9 cellular contexts compared by ENCODE assay signal in genomic region chr17:35763767-35764122, GRCh38. TPM values are rescaled to one million over a fixed set of nuclear protein-coding genes. Genes with fewer than 3 reads are reported as not detected.
DNase-seq lines count a peak whose midpoint lies in the region; ATAC-seq and TF ChIP-seq lines count a peak whose summit lies in the region.
"Had no signal": no experiment of that assay in that cellular context is flagged by ENCODE, and none has a peak within 500 bp of the region (broad histone marks: within the 10 kb centered on the region; RNA-seq: fewer than 3 reads in every experiment).

No MANE protein-coding gene starts in this region.

- H3K9ac ChIP-seq in mesenchymal stem cell (ENCODE audit: low read length), result peak overlapping the region; percentile 53

- H2BK12ac ChIP-seq in mesenchymal stem cell (ENCODE audit: low read length in 2 of 2), result no peak overlapping the region

- peaks cover 12% of the 10 kb centered on the region for H3K4me1 Mint-ChIP-seq in activated naive CD8-positive, alpha-beta T cell treated with anti-CD3 and anti-CD28 coated beads, Interleukin-2, amount 50 U/mL, for 24 hours

- in situ Hi-C loops in transverse colon (cut with MboI; ENCODE audit: low pct_ligation_motif_present in 1 of 4, low pct_unique_long_range_greater_than_20kb in 1 of 4, low sequenced_read_pairs in 3 of 4), result loop anchor here in 1 of 4 donors (10.0 kb wide), 1 partner anchor 51 kb away; no protein-coding TSS in a partner anchor

- H3K23ac ChIP-seq in mesenchymal stem cell (ENCODE audit: low read length in 2 of 2), result no peak overlapping the region

- H3K4me3 Mint-ChIP-seq in activated naive CD8-positive, alpha-beta T cell treated with anti-CD3 and anti-CD28 coated beads, Interleukin-2, amount 50 U/mL, for 24 hours, result peak overlapping the region; percentile 83

- peaks cover 3% of the 10 kb centered on the region for H3K27me3 Mint-ChIP-seq in activated naive CD8-positive, alpha-beta T cell treated with anti-CD3 and anti-CD28 coated beads, Interleukin-2, amount 50 U/mL, for 24 hours

- TF ChIP-seq EP300 in transverse colon (IDR thresholded peaks at IDR 0.05; ENCODE audit: low read depth), result no peak

- no peak overlapping the region for H3K27ac ChIP-seq in cardiac muscle cell
- no peak overlapping the region for H3K27ac ChIP-seq in mesenchymal stem cell (ENCODE audit: low read length, poor library complexity, severe bottlenecking)
- peak overlapping the region; percentile 35 to 78 (median 66) for H3K27ac ChIP-seq in transverse colon

- no peaks in the 10 kb centered on the region for H3K36me3 ChIP-seq in cardiac muscle cell
- H3K36me3 ChIP-seq in mesenchymal stem cell (ENCODE audit: control insufficient read depth in 1 of 2, insufficient read depth in 2 of 2, low read depth in 1 of 2, low read length in 2 of 2), result no peaks in the 10 kb centered on the region
- no peaks in the 10 kb centered on the region for H3K36me3 ChIP-seq in transverse colon

- H3K79me1 ChIP-seq in mesenchymal stem cell (replicated peaks; ENCODE audit: low read length, poor library complexity, severe bottlenecking), result no peaks in the 10 kb centered on the region

- H2BK5ac ChIP-seq in mesenchymal stem cell (ENCODE audit: low read depth, low read length, poor library complexity, severe bottlenecking), result no peak overlapping the region

- TF ChIP-seq CTCF in cardiac muscle cell (IDR thresholded peaks at IDR 0.05; ENCODE audit: low read depth, low read length) (no peak), transverse colon (IDR thresholded peaks at IDR 0.05) (no peak)

- intact Hi-C loops in cardiac septum (cut with DNase I) (loop anchor here (1.0 kb wide), 1 partner anchor 41 kb away; no protein-coding TSS in a partner anchor), transverse colon (cut with DNase I; ENCODE audit: low total_unique reads) (loop anchor here (1.0 kb wide), 1 partner anchor 41 kb away; no protein-coding TSS in a partner anchor)

- H3K4me3 ChIP-seq in cardiac muscle cell, result peak overlapping the region; percentile 43
- H3K4me3 ChIP-seq in mesenchymal stem cell (ENCODE audit: insufficient read depth in 1 of 2, low read depth in 1 of 2, low read length in 2 of 2), result peak overlapping the region; percentile 5 to 66
- H3K4me3 ChIP-seq in transverse colon, result peak overlapping the region in 3 of 4 donors; percentile 37 to 54 (median 44)

- peaks cover 7% of the 10 kb centered on the region for H3K27me3 ChIP-seq in cardiac muscle cell
- H3K27me3 ChIP-seq in mesenchymal stem cell (ENCODE audit: control insufficient read depth in 1 of 2, insufficient read depth in 1 of 2, low read length in 2 of 2), result peaks cover 29 to 76% of the 10 kb centered on the region in 2 experiments
- no peaks in the 10 kb centered on the region for H3K27me3 ChIP-seq in transverse colon

- no peak overlapping the region for H3K14ac ChIP-seq in mesenchymal stem cell (ENCODE audit: low read length in 2 of 2)

- 35% methylated on average over 16 of the region's 17 CpGs for WGBS in mesenchymal stem cell
- WGBS in transverse colon (ENCODE audit: low coverage in 1 of 2), 2 donors, result 22 to 28% methylated on average over 7 to 17 of the region's 17 CpGs

- no peak overlapping the region for H3K4ac ChIP-seq in mesenchymal stem cell (ENCODE audit: low read depth in 1 of 2, low read length in 2 of 2)

- ATAC-seq in activated naive CD8-positive, alpha-beta T cell treated with anti-CD3 and anti-CD28 coated beads, Interleukin-2, amount 50 U/mL, for 24 hours, result no peak
- no peak for ATAC-seq in activated CD4-positive, CD25-positive, alpha-beta regulatory T cell treated with anti-CD3 and anti-CD28 coated beads, Interleukin-2, amount 50 U/mL, for 24 hours

- no peak overlapping the region for H2AK5ac ChIP-seq in mesenchymal stem cell (ENCODE audit: low read length, severe bottlenecking)

- DNase-seq in cardiac muscle cell (ENCODE audit: low read depth in 1 of 2, low spot score in 1 of 2), result no peak
- DNase-seq in cardiac septum (ENCODE audit: low spot score), result no peak
- no peak for DNase-seq in activated naive CD8-positive, alpha-beta T cell treated with anti-CD3 and anti-CD28 coated beads, Interleukin-2, amount 50 U/mL, for 24 hours
- no peak for DNase-seq in mesenchymal stem cell
- no peak for DNase-seq in transverse colon
- DNase-seq in NK-92 treated with Interleukin-12 subunit alpha and Interleukin-12 subunit beta, amount 100 ng/mL, for 24 hours (lab: John Stamatoyannopoulos, UW), result no peak
- DNase-seq in GM19238 (ENCODE audit: insufficient read length, low spot score), result no peak

- no peak overlapping the region for H2AFZ ChIP-seq in mesenchymal stem cell (ENCODE audit: low read depth, low read length)

- no peak for TF ChIP-seq POLR2A in transverse colon (IDR thresholded peaks at IDR 0.05)

- H3K4me2 ChIP-seq in mesenchymal stem cell (ENCODE audit: low read length, poor library complexity, severe bottlenecking), result peak overlapping the region; percentile 60

- no peak overlapping the region for H2BK120ac ChIP-seq in mesenchymal stem cell (ENCODE audit: low read depth, low read length)

- no peaks in the 10 kb centered on the region for H3K4me1 ChIP-seq in cardiac muscle cell (ENCODE audit: low read depth)
- peaks cover 16% of the 10 kb centered on the region for H3K4me1 ChIP-seq in mesenchymal stem cell (ENCODE audit: control insufficient read depth, insufficient read depth, low read depth, low read length)
- H3K4me1 ChIP-seq in transverse colon, result peaks cover 9 to 20% (median 19%) of the 10 kb centered on the region in 4 donors

- no peaks in the 10 kb centered on the region for H3K36me3 Mint-ChIP-seq in activated naive CD8-positive, alpha-beta T cell treated with anti-CD3 and anti-CD28 coated beads, Interleukin-2, amount 50 U/mL, for 24 hours (ENCODE audit: low read depth)

- H3K9me3 ChIP-seq in cardiac muscle cell (ENCODE audit: low read depth) (no peaks in the 10 kb centered on the region), mesenchymal stem cell (ENCODE audit: control insufficient read depth, low read length) (no peaks in the 10 kb centered on the region), transverse colon (no peaks in the 10 kb centered on the region)

- no peak overlapping the region for H2BK15ac ChIP-seq in mesenchymal stem cell (ENCODE audit: low read depth, poor library complexity, severe bottlenecking)

- H4K8ac ChIP-seq in mesenchymal stem cell (ENCODE audit: low read length), result no peak overlapping the region

- H4K91ac ChIP-seq in mesenchymal stem cell (ENCODE audit: low read length), result no peak overlapping the region

- no peaks in the 10 kb centered on the region for H3K9me3 Mint-ChIP-seq in activated naive CD8-positive, alpha-beta T cell treated with anti-CD3 and anti-CD28 coated beads, Interleukin-2, amount 50 U/mL, for 24 hours

- no peak overlapping the region for H3K18ac ChIP-seq in mesenchymal stem cell (ENCODE audit: low read depth in 1 of 2, low read length in 2 of 2)

- H3K27ac Mint-ChIP-seq in activated naive CD8-positive, alpha-beta T cell treated with anti-CD3 and anti-CD28 coated beads, Interleukin-2, amount 50 U/mL, for 24 hours, result no peak overlapping the region

RNA-seq across cellular contexts. Expression of gene C17orf50, which starts 3.1 kb away (rescaled TPM):
- 0.21 and 0.74 TPM in 2 replicates for total RNA-seq in cardiac muscle cell
- 0.51 and 1.2 TPM in 2 replicates for polyA plus RNA-seq in cardiac muscle cell
- total RNA-seq in cardiac septum, result not detected
- polyA plus RNA-seq in mesenchymal stem cell (2013, experiment 1 of 2), result not detected
- polyA plus RNA-seq in mesenchymal stem cell (2013, experiment 2 of 2), result not detected
- total RNA-seq in transverse colon, result not detected
- total RNA-seq: H4 had no signal

RNA-seq across cellular contexts. Expression of gene GAS2L2, which starts 10.7 kb away (rescaled TPM):
- total RNA-seq in cardiac muscle cell (0.18 TPM in 1 of 2 replicates, not detected in the other), cardiac septum (0.08 TPM), transverse colon (not detected)
- 0.11 TPM in 1 of 2 replicates, not detected in the other for polyA plus RNA-seq in cardiac muscle cell
- polyA plus RNA-seq in mesenchymal stem cell (2013, experiment 1 of 2), result not detected
- not detected for polyA plus RNA-seq in mesenchymal stem cell (2013, experiment 2 of 2)

RNA-seq across cellular contexts. Expression of gene MMP28, which starts 31.7 kb away (rescaled TPM):
- 0.39 TPM in 1 of 2 replicates, not detected in the other for total RNA-seq in cardiac muscle cell
- 0.84 and 0.94 TPM in 2 replicates for polyA plus RNA-seq in cardiac muscle cell
- total RNA-seq in cardiac septum, result 1.2 TPM
- 4.8 TPM for polyA plus RNA-seq in mesenchymal stem cell (2013, experiment 1 of 2)
- 4.7 TPM for polyA plus RNA-seq in mesenchymal stem cell (2013, experiment 2 of 2)
- 100 to 1,000 TPM; 104 to 368 (median 128) TPM for total RNA-seq in transverse colon

RNA-seq across cellular contexts. Expression of gene RASL10B, which starts 32.3 kb away (rescaled TPM):
- total RNA-seq in cardiac muscle cell (108 and 116 TPM in 2 replicates), cardiac septum (22.0 TPM), transverse colon (1 to 10 TPM in 2 of 4 donors, under 1 TPM in 2; 0.41 to 1.6 (median 1.1) TPM)
- 71.6 and 94.4 TPM in 2 replicates for polyA plus RNA-seq in cardiac muscle cell
- 19.0 TPM for polyA plus RNA-seq in mesenchymal stem cell (2013, experiment 1 of 2)
- polyA plus RNA-seq in mesenchymal stem cell (2013, experiment 2 of 2), result 18.7 TPM

RNA-seq across cellular contexts. Expression of gene TAF15, which starts 45.5 kb away (rescaled TPM):
- total RNA-seq in cardiac muscle cell, result 33.4 and 75.2 TPM in 2 replicates
- 27.2 and 31.1 TPM in 2 replicates for polyA plus RNA-seq in cardiac muscle cell
- total RNA-seq in cardiac septum, result 140 TPM
- 77.4 TPM for polyA plus RNA-seq in mesenchymal stem cell (2013, experiment 1 of 2)
- 77.5 TPM for polyA plus RNA-seq in mesenchymal stem cell (2013, experiment 2 of 2)
- total RNA-seq in transverse colon, result 10 to 100 TPM; 13.1 to 74.3 (median 37.9) TPM

Comparison
In these comparisons a context has a peak if more than half of its experiments do, and no peak if none do; other contexts are left out.
1. H3K27ac ChIP-seq: peak in transverse colon (4 of 4); none in cardiac muscle cell (single experiment) and mesenchymal stem cell (single experiment).
2. RNA of gene MMP28, which starts 31.7 kb away (total RNA-seq): 104 to 368 TPM in transverse colon; 1.2 TPM in cardiac septum (single experiment) and 0.39 TPM in cardiac muscle cell; every median in the first group is over 10 times any median in the second.
3. Peak in every context shown above with its lines, with median percentiles within 50 percentile points of each other: H3K4me3 ChIP-seq.